In genomic region chr2:119491776-119492525, GRCh38 we compare ENCODE assay signal across 9 cellular contexts. TPM values are rescaled to one million over a fixed set of nuclear protein-coding genes. Genes with fewer than 3 reads are reported as not detected.
DNase-seq lines count a peak whose midpoint lies in the region; ATAC-seq and TF ChIP-seq lines count a peak whose summit lies in the region.
"Had no signal": no experiment of that assay in that cellular context is flagged by ENCODE, and none has a peak within 500 bp of the region (broad histone marks: within the 10 kb centered on the region; RNA-seq: fewer than 3 reads in every experiment).

No MANE protein-coding gene starts in this region.

- in situ Hi-C loops in GM23248 (cut with MboI), result no loop called here
- in situ Hi-C loops in SK-MEL-5 (cut with HindIII; ENCODE audit: low pct_unique_long_range_greater_than_20kb, low sequenced_read_pairs), result no loop called here

- 39 to 40% methylated on average over 5 of the region's 5 CpGs for WGBS in GM23248 (ENCODE audit: low coverage in 1 of 2, low lambda C conversion rate in 2 of 2, missing lambda C conversion rate in 2 of 2), 2 experiments
- 50 to 53% (median 51%) methylated on average over 5 of the region's 5 CpGs for WGBS in heart left ventricle, 4 donors

- H2AFZ ChIP-seq in GM23248, result no peak overlapping the region

- H3K9ac ChIP-seq in GM23248, result no peak overlapping the region

- DNase-seq in GM23248 (peak; percentile 85), SK-MEL-5 (ENCODE audit: low read depth, low spot score) (peak; percentile 45), heart left ventricle (no peak), renal cortical epithelial cell (ENCODE audit: low read depth) (peak; percentile 98), amniotic stem cell (lab: John Stamatoyannopoulos, UW) (no peak)
- DNase-seq in activated T-cell treated with anti-CD3 and anti-CD28 coated beads, Interleukin-2, amount 50 U/mL, for 72 hours, result no peak
- DNase-seq: anterior cingulate cortex had no signal

- intact Hi-C loops in heart left ventricle (cut with DNase I), result no loop called here

- H3K4me3 ChIP-seq in GM23248 (no peak overlapping the region), heart left ventricle (no peak overlapping the region)

- peaks cover 4% of the 10 kb centered on the region; the same call in 1 of the 2 replicates for H3F3A ChIP-seq in GM23248 (ENCODE audit: insufficient read depth)

- H3K27ac Mint-ChIP-seq in activated T-cell treated with anti-CD3 and anti-CD28 coated beads, Interleukin-2, amount 50 U/mL, for 72 hours, result no peak overlapping the region
- no peak overlapping the region for H3K27ac Mint-ChIP-seq in stimulated activated memory B cell treated with anti-CD40 and anti-IgM and Interleukin-4, amounts not matched to agents 10 μg/mL and 1 μg/mL and 100 μg/mL, for 72 hours

- no peak overlapping the region for H3K4me3 Mint-ChIP-seq in activated T-cell treated with anti-CD3 and anti-CD28 coated beads, Interleukin-2, amount 50 U/mL, for 72 hours
- no peak overlapping the region for H3K4me3 Mint-ChIP-seq in stimulated activated memory B cell treated with anti-CD40 and anti-IgM and Interleukin-4, amounts not matched to agents 10 μg/mL and 1 μg/mL and 100 μg/mL, for 72 hours

- H3K36me3 Mint-ChIP-seq in activated T-cell treated with anti-CD3 and anti-CD28 coated beads, Interleukin-2, amount 50 U/mL, for 72 hours (ENCODE audit: insufficient read depth in 2 of 2), result no peaks in the 10 kb centered on the region
- H3K36me3 Mint-ChIP-seq in stimulated activated memory B cell treated with anti-CD40 and anti-IgM and Interleukin-4, amounts not matched to agents 10 μg/mL and 1 μg/mL and 100 μg/mL, for 72 hours, result no peaks in the 10 kb centered on the region

- H3K4me1 ChIP-seq in GM23248 (ENCODE audit: insufficient read depth) (peaks cover 22% of the 10 kb centered on the region), heart left ventricle (peaks cover 0 to 45% (median 29%) of the 10 kb centered on the region in 12 donors)

- no peaks in the 10 kb centered on the region for H3K9me2 ChIP-seq in GM23248 (ENCODE audit: insufficient read depth)

- no peak for TF ChIP-seq POLR2A in heart left ventricle (IDR thresholded peaks at IDR 0.05)

- H3K4me2 ChIP-seq in GM23248 (ENCODE audit: unreplicated experiment), result peak overlapping the region; percentile 10

- peak in 3 of 4 donors; percentile 30 to 61 (median 47) for ATAC-seq in heart left ventricle
- ATAC-seq in GM19395 (IDR thresholded peaks at IDR 0.05; ENCODE audit: unreplicated experiment), result no peak
- ATAC-seq in activated T-cell treated with anti-CD3 and anti-CD28 coated beads, Interleukin-2, amount 50 U/mL, for 72 hours (replicated peaks in 1 of 2), result no peak
- no peak for ATAC-seq in stimulated activated memory B cell treated with anti-CD40 and anti-IgM and Interleukin-4, amounts not matched to agents 10 μg/mL and 1 μg/mL and 100 μg/mL, for 72 hours

- no peaks in the 10 kb centered on the region for H3K4me1 Mint-ChIP-seq in activated T-cell treated with anti-CD3 and anti-CD28 coated beads, Interleukin-2, amount 50 U/mL, for 72 hours (ENCODE audit: low read depth)
- H3K4me1 Mint-ChIP-seq in stimulated activated memory B cell treated with anti-CD40 and anti-IgM and Interleukin-4, amounts not matched to agents 10 μg/mL and 1 μg/mL and 100 μg/mL, for 72 hours, result no peaks in the 10 kb centered on the region

- H3K27ac ChIP-seq in GM23248 (no peak overlapping the region), heart left ventricle (peak overlapping the region in 11 of 12 donors; percentile 49 to 82 (median 68))

- H3K36me3 ChIP-seq in GM23248 (ENCODE audit: low read depth), result no peaks in the 10 kb centered on the region
- H3K36me3 ChIP-seq in heart left ventricle, result no peaks in the 10 kb centered on the region

- H3K79me2 ChIP-seq in GM23248 (ENCODE audit: insufficient read depth), result no peaks in the 10 kb centered on the region

- H3K9me3 ChIP-seq in GM23248 (ENCODE audit: low read depth) (no peaks in the 10 kb centered on the region), heart left ventricle (no peaks in the 10 kb centered on the region)

- TF ChIP-seq CTCF in heart left ventricle (IDR thresholded peaks at IDR 0.05), result no peak

- peaks cover 15% of the 10 kb centered on the region for H3K27me3 Mint-ChIP-seq in activated T-cell treated with anti-CD3 and anti-CD28 coated beads, Interleukin-2, amount 50 U/mL, for 72 hours (ENCODE audit: low read depth)
- peaks cover 44% of the 10 kb centered on the region for H3K27me3 Mint-ChIP-seq in stimulated activated memory B cell treated with anti-CD40 and anti-IgM and Interleukin-4, amounts not matched to agents 10 μg/mL and 1 μg/mL and 100 μg/mL, for 72 hours

- peaks cover 32% of the 10 kb centered on the region; the same call in 1 of the 2 replicates for H3K27me3 ChIP-seq in GM23248 (replicated peaks; ENCODE audit: insufficient read depth)
- H3K27me3 ChIP-seq in heart left ventricle, result peaks cover 0 to 4% (median 0%) of the 10 kb centered on the region in 9 donors

- no peaks in the 10 kb centered on the region for H4K20me1 ChIP-seq in GM23248 (ENCODE audit: insufficient read depth)

- H3K9me3 Mint-ChIP-seq in activated T-cell treated with anti-CD3 and anti-CD28 coated beads, Interleukin-2, amount 50 U/mL, for 72 hours, result no peaks in the 10 kb centered on the region
- H3K9me3 Mint-ChIP-seq in stimulated activated memory B cell treated with anti-CD40 and anti-IgM and Interleukin-4, amounts not matched to agents 10 μg/mL and 1 μg/mL and 100 μg/mL, for 72 hours, result no peaks in the 10 kb centered on the region

RNA-seq across cellular contexts. Expression of gene SCTR, which starts 32.3 kb away (rescaled TPM):
- total RNA-seq in GM23248 (2014; rRNA removed; shearing (Covaris generic)), result not detected in 2 replicates
- polyA plus RNA-seq in GM23248 (2016; fragmentation: Nextera tagmentation; extraction: Ambion mirVana) (not detected in 2 replicates), heart left ventricle (under 1 TPM in 1 of 2 donors, not detected in 1; 0.72 TPM)
- not detected in 2 replicates for total RNA-seq in SK-MEL-5 (2014; rRNA removed; shearing (Covaris generic))
- not detected in 2 replicates for polyA plus RNA-seq in SK-MEL-5 (2015; cell fraction: cytosol; rRNA removed)
- not detected in 2 replicates for polyA plus RNA-seq in SK-MEL-5 (2015; cell fraction: nucleus; rRNA removed)
- total RNA-seq in heart left ventricle (1 to 10 TPM in 2 of 9 donors, under 1 TPM in 6, not detected in 1; 0.28 to 2.2 (median 0.44) TPM), renal cortical epithelial cell (6.2 TPM in 1 of 2 replicates, not detected in the other)
- total RNA-seq in activated T-cell treated with anti-CD3 and anti-CD28 coated beads, Interleukin-2, amount 50 U/mL, for 72 hours, result not detected

RNA-seq across cellular contexts. Expression of gene CFAP221, which starts 52.3 kb away (rescaled TPM):
- total RNA-seq in GM23248 (2014; rRNA removed; shearing (Covaris generic)), result not detected in 2 replicates
- 0.16 and 0.27 TPM in 2 replicates for polyA plus RNA-seq in GM23248 (2016; fragmentation: Nextera tagmentation; extraction: Ambion mirVana)
- total RNA-seq in SK-MEL-5 (2014; rRNA removed; shearing (Covaris generic)), result not detected in 2 replicates
- not detected in 2 replicates for polyA plus RNA-seq in SK-MEL-5 (2015; cell fraction: cytosol; rRNA removed)
- polyA plus RNA-seq in SK-MEL-5 (2015; cell fraction: nucleus; rRNA removed), result not detected in 2 replicates
- 1 to 10 TPM in 6 of 9 donors, under 1 TPM in 2, not detected in 1; 0.86 to 2.2 (median 1.7) TPM for total RNA-seq in heart left ventricle
- polyA plus RNA-seq in heart left ventricle, result under 1 TPM; 0.08 to 0.18 TPM
- 2.1 and 22.9 TPM in 2 replicates for total RNA-seq in renal cortical epithelial cell
- total RNA-seq in activated T-cell treated with anti-CD3 and anti-CD28 coated beads, Interleukin-2, amount 50 U/mL, for 72 hours, result not detected

Comparison
In these comparisons a context has a peak if more than half of its experiments do, and no peak if none do; other contexts are left out.
1. DNase-seq: peak in GM23248 (single experiment), SK-MEL-5 (single experiment) and renal cortical epithelial cell (single experiment); none in heart left ventricle (0 of 5), activated T-cell treated with anti-CD3 and anti-CD28 coated beads, Interleukin-2, amount 50 U/mL, for 72 hours (0 of 2) and amniotic stem cell (single experiment).
2. ATAC-seq: peak in heart left ventricle (3 of 4); none in GM19395 (single experiment), activated T-cell treated with anti-CD3 and anti-CD28 coated beads, Interleukin-2, amount 50 U/mL, for 72 hours (0 of 2) and stimulated activated memory B cell treated with anti-CD40 and anti-IgM and Interleukin-4, amounts not matched to agents 10 μg/mL and 1 μg/mL and 100 μg/mL, for 72 hours (single experiment).